Comparison of ENCODE assay signal across 16 cellular contexts in genomic region chr11:131671764-131672163, GRCh38.
A peak's percentile ranks its signal among the peaks of the same experiment; 100 is the strongest.
DNase-seq lines count a peak whose midpoint lies in the region; TF ChIP-seq lines count a peak whose summit lies in the region.
"Had no signal": no experiment of that assay in that cellular context is flagged by ENCODE, and none has a peak within 500 bp of the region (broad histone marks: within the 10 kb centered on the region; RNA-seq: fewer than 3 reads in every experiment).

No MANE protein-coding gene starts in this region.

- peak; percentile 48 for DNase-seq in GF-D8 (lab: John Stamatoyannopoulos, UW)
- peak in 41 of 42 donors; percentile 46 to 85 (median 66) for DNase-seq in head of caudate nucleus
- peak; percentile 63 for DNase-seq in pons (ENCODE audit: low spot score)
- DNase-seq in NCI-H1930 (lab: John Stamatoyannopoulos, UW): no peak
- no peak for DNase-seq in RWPE1 (ENCODE audit: low spot score)
- DNase-seq in NCI-H2196 treated with DMSO at 0.1 percent for 48 hours (lab: John Stamatoyannopoulos, UW; ENCODE audit: unreplicated experiment): no peak
- no peak for DNase-seq in GM03348 (ENCODE audit: low spot score)
- DNase-seq: activated CD4-positive, alpha-beta T cell treated with anti-CD3 and anti-CD28 coated beads, Interleukin-2, amount 50 U/mL, for 48 hours; activated T-cell treated with anti-CD3 and anti-CD28 coated beads, Interleukin-2, amount 50 U/mL, for 72 hours; AML-193; GM23248; lower lobe of right lung; MV-4-11; NCI-H2107; uterus had no signal

- H3K27ac ChIP-seq in VCaP: no peak overlapping the region
- no peak overlapping the region for H3K27ac ChIP-seq in RWPE1
- H3K27ac ChIP-seq: GM23248, lower lobe of right lung, uterus had no signal

- CTCF ChIA-PET in RWPE1 (lab: Yijun Ruan, JAX): interaction anchor here (1.0 kb wide), 1 partner anchor 23 kb away, joined by 4 read pairs; no protein-coding TSS in a partner anchor

- POLR2A ChIA-PET in RWPE1 (lab: Yijun Ruan, JAX; ENCODE audit: low non-redundant PET): no interaction called here

- peak; percentile 39 for TF ChIP-seq CTCF in VCaP (conservative IDR thresholded peaks at IDR 0.05)
- no peak for TF ChIP-seq CTCF in RWPE1 (conservative IDR thresholded peaks at IDR 0.05; ENCODE audit: low read depth)

- intact Hi-C loops in head of caudate nucleus (cut with DNase I): loop anchor here (5.0 to 10.0 kb wide), 2 partner anchors 427 to 604 kb away; no protein-coding TSS in a partner anchor

Comparison
In these comparisons a context has a peak if more than half of its experiments do, and no peak if none do; other contexts are left out.
1. DNase-seq: peak in GF-D8 (single experiment), head of caudate nucleus (41 of 42) and pons (single experiment); none in NCI-H1930 (0 of 2), RWPE1 (single experiment), NCI-H2196 treated with DMSO at 0.1 percent for 48 hours (single experiment) and GM03348 (single experiment).